In the genomic region with DNA sequence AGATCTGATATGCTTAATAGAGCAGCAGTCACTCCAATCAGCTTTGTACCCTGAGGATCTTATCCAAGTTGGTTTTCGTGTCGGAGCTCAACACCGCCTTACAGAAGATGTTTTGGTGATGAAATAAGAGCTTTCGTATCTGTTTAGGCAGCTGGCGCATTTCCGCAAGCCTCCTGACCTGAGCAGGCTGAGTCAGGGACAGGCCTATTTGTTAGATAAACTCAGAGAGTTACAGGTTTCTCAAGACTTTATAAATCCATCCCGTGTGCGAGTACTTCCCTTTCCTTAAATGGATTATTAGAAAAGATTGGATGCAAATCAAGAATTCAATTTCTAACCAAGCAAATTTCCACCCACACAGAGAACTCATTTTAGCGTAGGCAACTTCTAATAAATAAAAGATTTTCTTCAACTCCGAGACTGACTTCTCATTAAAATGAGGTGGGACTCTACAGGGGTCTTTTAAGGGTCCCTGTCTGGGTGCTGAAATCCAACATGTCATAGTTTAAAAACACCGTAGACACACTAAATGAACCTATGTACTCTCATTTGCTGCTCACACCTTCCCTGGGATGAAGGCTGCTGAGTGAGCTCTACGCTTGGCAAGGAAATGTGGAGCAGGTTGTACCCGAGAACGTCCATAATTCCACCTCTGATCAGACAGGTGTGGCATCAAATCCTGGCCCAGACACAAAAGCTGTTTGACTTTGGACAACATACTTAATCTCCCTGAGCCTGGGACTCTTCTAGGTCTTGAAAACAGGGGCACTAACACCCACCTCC, we compare ENCODE assay signal across 11 cellular contexts.
DNase-seq lines count a peak whose midpoint lies in the region; ATAC-seq, FAIRE-seq and TF ChIP-seq lines count a peak whose summit lies in the region.
"Had no signal": no experiment of that assay in that cellular context is flagged by ENCODE, and none has a peak within 500 bp of the region (broad histone marks: within the 10 kb centered on the region; RNA-seq: fewer than 3 reads in every experiment).

No MANE protein-coding gene starts in this region.

- H3K9me3 Mint-ChIP-seq in H9 (no peaks in the 10 kb centered on the region), WTC11 (peaks cover 7% of the 10 kb centered on the region)
- H3K9me3 Mint-ChIP-seq: stimulated activated naive CD8-positive, alpha-beta T cell treated with anti-CD3 and anti-CD28 coated beads, Interleukin-15, amount 100 ng/mL, for 72 hours had no signal

- H3K23ac ChIP-seq in H9 (ENCODE audit: insufficient read length, low read depth, low read length): no peak overlapping the region

- no peak overlapping the region for H2BK120ac ChIP-seq in H9 (ENCODE audit: low read depth, low read length, poor library complexity, severe bottlenecking)

- no peak overlapping the region for H4K5ac ChIP-seq in H9 (ENCODE audit: insufficient read length, low read depth, low read length)

- H3K27ac Mint-ChIP-seq in H9 (peak overlapping the region in 2 of 3 experiments; percentile 41 to 91; a peak in 2 of 7 replicates), WTC11 (no peak overlapping the region)
- H3K27ac Mint-ChIP-seq: stimulated activated naive CD8-positive, alpha-beta T cell treated with anti-CD3 and anti-CD28 coated beads, Interleukin-15, amount 100 ng/mL, for 72 hours had no signal

- POLR2A ChIA-PET in WTC11 (lab: Charles Lee): interaction anchor here (1.1 kb wide), 1 partner anchor 12 kb away, joined by 6 read pairs; no protein-coding TSS in a partner anchor

- H2AK5ac ChIP-seq in H9 (ENCODE audit: insufficient read length, low read length): no peak overlapping the region

- H3K4me1 Mint-ChIP-seq in H9 (peaks cover 6 to 25% of the 10 kb centered on the region in 2 experiments), WTC11 (peaks cover 14% of the 10 kb centered on the region)
- H3K4me1 Mint-ChIP-seq: stimulated activated naive CD8-positive, alpha-beta T cell treated with anti-CD3 and anti-CD28 coated beads, Interleukin-15, amount 100 ng/mL, for 72 hours had no signal

- no peak overlapping the region for H3K14ac ChIP-seq in H9 (ENCODE audit: insufficient read depth, low read length)

- no peak overlapping the region for H2BK15ac ChIP-seq in H9 (ENCODE audit: low read depth, low read length)

- H3K4me2 ChIP-seq in H9 (ENCODE audit: insufficient read depth, insufficient read length, low read length) (no peak overlapping the region), keratinocyte (ENCODE audit: control insufficient read depth, extremely low read depth, insufficient read depth, low read depth, low read length) (peak overlapping the region; percentile 67), smooth muscle cell (peak overlapping the region; percentile 50)

- no peak overlapping the region for H4K91ac ChIP-seq in H9 (ENCODE audit: insufficient read length, low read depth, low read length)

- H3K9me3 ChIP-seq in H9 (ENCODE audit: control insufficient read depth, low read depth, low read length) (no peaks in the 10 kb centered on the region), keratinocyte (ENCODE audit: control insufficient read depth, low read depth, low read length) (no peaks in the 10 kb centered on the region), smooth muscle cell (replicated peaks; ENCODE audit: low read depth) (no peaks in the 10 kb centered on the region)
- H3K9me3 ChIP-seq: neutrophil had no signal

- no peak overlapping the region for H2BK5ac ChIP-seq in H9 (ENCODE audit: insufficient read length, low read length)

- H3T11ph ChIP-seq in H9 (ENCODE audit: low read length): no peak overlapping the region

- H3K36me3 Mint-ChIP-seq in H9 (ENCODE audit: insufficient read depth in 1 of 3, low read depth in 3 of 3) (no peaks in the 10 kb centered on the region; a peak in 2 of 7 replicates), WTC11 (peaks cover 2% of the 10 kb centered on the region; the same call in 1 of the 2 replicates)

- no peaks in the 10 kb centered on the region for H3K79me2 ChIP-seq in H9 (ENCODE audit: insufficient read depth, low read length)
- no peaks in the 10 kb centered on the region for H3K79me2 ChIP-seq in keratinocyte (ENCODE audit: control insufficient read depth, insufficient read depth, low read length)
- H3K79me2 ChIP-seq in smooth muscle cell (ENCODE audit: low read depth): no peaks in the 10 kb centered on the region

- H4K20me1 ChIP-seq in H9 (ENCODE audit: control insufficient read depth, insufficient read depth, insufficient read length) (no peaks in the 10 kb centered on the region), keratinocyte (ENCODE audit: control insufficient read depth, extremely low read depth, insufficient read depth, low read length) (no peaks in the 10 kb centered on the region), smooth muscle cell (ENCODE audit: low read depth) (no peaks in the 10 kb centered on the region)

- H3F3A ChIP-seq in smooth muscle cell (ENCODE audit: low read depth): peaks cover 5% of the 10 kb centered on the region

- H3K9me1 ChIP-seq in keratinocyte (ENCODE audit: control insufficient read depth, extremely low read depth, insufficient read depth, low read length): no peaks in the 10 kb centered on the region

- in situ Hi-C loops in brain microvascular endothelial cell (cut with HindIII; ENCODE audit: low pct_ligation_motif_present, low sequenced_read_pairs): no loop called here

- H3K4me3 Mint-ChIP-seq in H9 (no peak overlapping the region), WTC11 (no peak overlapping the region)
- H3K4me3 Mint-ChIP-seq: stimulated activated naive CD8-positive, alpha-beta T cell treated with anti-CD3 and anti-CD28 coated beads, Interleukin-15, amount 100 ng/mL, for 72 hours had no signal

- no peaks in the 10 kb centered on the region for H3K23me2 ChIP-seq in H9 (ENCODE audit: insufficient read length, low read depth, low read length, poor library complexity, severe bottlenecking)

- CTCF ChIA-PET in WTC11 (lab: Charles Lee): interaction anchor here (1.0 kb wide), 1 partner anchor 13 kb away, joined by 3 read pairs; no protein-coding TSS in a partner anchor

- H3K36me3 ChIP-seq in brain microvascular endothelial cell (replicated peaks) (no peaks in the 10 kb centered on the region), keratinocyte (ENCODE audit: control insufficient read depth in 2 of 2, extremely low read depth in 1 of 2, insufficient read depth in 2 of 2, low read length in 2 of 2) (no peaks in the 10 kb centered on the region), smooth muscle cell (ENCODE audit: low read depth) (no peaks in the 10 kb centered on the region)
- H3K36me3 ChIP-seq: neutrophil had no signal

- no peak overlapping the region for H2BK20ac ChIP-seq in H9 (ENCODE audit: low read depth, low read length, poor library complexity, severe bottlenecking)

- H3K18ac ChIP-seq in H9 (ENCODE audit: insufficient read length, low read depth, low read length): no peak overlapping the region

- no peak overlapping the region for H3K27ac ChIP-seq in H9 (ENCODE audit: insufficient read length, low read depth, low read length)
- H3K27ac ChIP-seq in brain microvascular endothelial cell: peak overlapping the region; percentile 93
- H3K27ac ChIP-seq in keratinocyte (ENCODE audit: control insufficient read depth, insufficient read depth, low read length): peak overlapping the region; percentile 86
- peak overlapping the region; percentile 88 for H3K27ac ChIP-seq in smooth muscle cell (ENCODE audit: low read depth)
- H3K27ac ChIP-seq: neutrophil had no signal

- H3K27me3 Mint-ChIP-seq in H9 (ENCODE audit: low read depth) (no peaks in the 10 kb centered on the region), WTC11 (ENCODE audit: low read depth) (no peaks in the 10 kb centered on the region)

- no peak overlapping the region for H3K56ac ChIP-seq in H9 (ENCODE audit: insufficient read length, low read depth, low read length)

- FAIRE-seq in keratinocyte (lab: Jason Lieb, UNC): peak; percentile 96

- H3K27me3 ChIP-seq in H9 (ENCODE audit: insufficient read depth, low read length) (no peaks in the 10 kb centered on the region; the same call in 1 of the 2 replicates), brain microvascular endothelial cell (replicated peaks) (no peaks in the 10 kb centered on the region), keratinocyte (ENCODE audit: control insufficient read depth, extremely low read depth, insufficient read depth, low read length) (no peaks in the 10 kb centered on the region), smooth muscle cell (ENCODE audit: low read depth) (no peaks in the 10 kb centered on the region)
- H3K27me3 ChIP-seq: neutrophil had no signal

- no peaks in the 10 kb centered on the region for H3K79me1 ChIP-seq in H9 (ENCODE audit: insufficient read depth, low read depth, low read length, poor library complexity, severe bottlenecking)

- H3K4me3 ChIP-seq in brain microvascular endothelial cell (ENCODE audit: low read depth, low read length) (no peak overlapping the region), keratinocyte (ENCODE audit: control insufficient read depth in 2 of 3, extremely low read depth in 1 of 3, insufficient read depth in 2 of 3, low read depth in 1 of 3, low read length in 3 of 3) (no peak overlapping the region), smooth muscle cell (no peak overlapping the region)

- H3K4ac ChIP-seq in H9 (ENCODE audit: low read depth, low read length): no peak overlapping the region

- ATAC-seq in HG03378 (IDR thresholded peaks at IDR 0.05; ENCODE audit: unreplicated experiment) (no peak), WTC11 (no peak)
- ATAC-seq: stimulated activated naive CD8-positive, alpha-beta T cell treated with anti-CD3 and anti-CD28 coated beads, Interleukin-15, amount 100 ng/mL, for 72 hours had no signal

- no peak overlapping the region for H4K8ac ChIP-seq in H9 (replicated peaks; ENCODE audit: insufficient read length, low read depth, low read length)

- no CpG with 5 or more reads among the region's 14 CpGs for WGBS in H9 (ENCODE audit: extremely low coverage, insufficient read length, low lambda C conversion rate)
- 44% methylated on average over 14 of the region's 14 CpGs for WGBS in smooth muscle cell (ENCODE audit: low lambda C conversion rate)

- dilution Hi-C loops in keratinocyte (cut with MboI; ENCODE audit: extremely low pct_ligation_motif_present, low sequenced_read_pairs): no loop called here

- no peak overlapping the region for H2AFZ ChIP-seq in H9 (ENCODE audit: low read length)
- H2AFZ ChIP-seq in keratinocyte (ENCODE audit: control insufficient read depth, low read length): peak overlapping the region; percentile 24
- no peak overlapping the region for H2AFZ ChIP-seq in smooth muscle cell (ENCODE audit: low read depth)

- H3K4me1 ChIP-seq in H9 (ENCODE audit: insufficient read depth, low read length) (peaks cover 4% of the 10 kb centered on the region; the same call in 1 of the 2 replicates), keratinocyte (ENCODE audit: control insufficient read depth, extremely low read depth, insufficient read depth, low read length) (peaks cover 52% of the 10 kb centered on the region), smooth muscle cell (ENCODE audit: low read depth) (peaks cover 10% of the 10 kb centered on the region)

- H2BK12ac ChIP-seq in H9 (ENCODE audit: insufficient read length, low read depth, low read length): no peak overlapping the region

- H3K9ac ChIP-seq in H9 (ENCODE audit: extremely low read depth, insufficient read length, low read length) (no peak overlapping the region), keratinocyte (ENCODE audit: control insufficient read depth, extremely low read depth, insufficient read depth, low read length) (peak overlapping the region; percentile 59), smooth muscle cell (ENCODE audit: low read depth) (peak overlapping the region; percentile 6)

- DNase-seq in H9 (no peak), brain microvascular endothelial cell (peak; percentile 99), keratinocyte (ENCODE audit: low read depth, low spot score) (peak; percentile 83), smooth muscle cell (lab: John Stamatoyannopoulos, UW; ENCODE audit: unreplicated experiment) (no peak), NCI-H1694 treated with DMSO at 0.1 percent for 48 hours (lab: John Stamatoyannopoulos, UW) (no peak), WTC11 (ENCODE audit: low spot score) (no peak), SW 1271 (lab: John Stamatoyannopoulos, UW) (no peak)
- DNase-seq: activated CD4-positive, alpha-beta T cell treated with anti-CD3 and anti-CD28 coated beads for 48 hours; stimulated activated naive CD8-positive, alpha-beta T cell treated with anti-CD3 and anti-CD28 coated beads, Interleukin-15, amount 100 ng/mL, for 72 hours had no signal

- no peak for TF ChIP-seq CTCF in H9 (conservative IDR thresholded peaks at IDR 0.05)
- no peak for TF ChIP-seq CTCF in brain microvascular endothelial cell (IDR thresholded peaks at IDR 0.05; ENCODE audit: low read depth, low read length, missing control alignments)
- TF ChIP-seq CTCF in keratinocyte (optimal IDR thresholded peaks at IDR 0.05 in 1 of 3, IDR thresholded peaks at IDR 0.05 in 1 of 3, conservative IDR thresholded peaks at IDR 0.05 in 1 of 3; ENCODE audit: extremely low read depth in 1 of 3, insufficient read depth in 2 of 3, low read length in 3 of 3): no peak
- TF ChIP-seq CTCF in smooth muscle cell (IDR thresholded peaks at IDR 0.05; ENCODE audit: borderline replicate concordance, insufficient read depth, poor library complexity, severe bottlenecking): no peak
- no peak for TF ChIP-seq CTCF in WTC11 (IDR thresholded peaks at IDR 0.05)

Comparison
In these comparisons a context has a peak if more than half of its experiments do, and no peak if none do; other contexts are left out.
1. DNase-seq: peak in brain microvascular endothelial cell (single experiment) and keratinocyte (single experiment); none in H9 (single experiment), smooth muscle cell (single experiment), NCI-H1694 treated with DMSO at 0.1 percent for 48 hours (single experiment), WTC11 (single experiment) and SW 1271 (0 of 2).